ENCODE assay signal across 1 cellular context in genomic region chr11:81004576-81004975, GRCh38.
TF ChIP-seq lines count a peak whose summit lies in the region.

No MANE protein-coding gene starts in this region.

TF ChIP-seq in H1, 55 proteins besides CTCF, POLR2A, EP300 and RAD21:
- TF ChIP-seq BRCA1 (IDR thresholded peaks at IDR 0.05; ENCODE audit: low read depth, low read length): no peak
- no peak for TF ChIP-seq CHD2 (IDR thresholded peaks at IDR 0.05; ENCODE audit: low read length)
- no peak for TF ChIP-seq SUZ12 (IDR thresholded peaks at IDR 0.05; ENCODE audit: low read length)
- TF ChIP-seq TAF7 (optimal IDR thresholded peaks at IDR 0.05; ENCODE audit: borderline replicate concordance, low read depth, low read length): no peak
- TF ChIP-seq SP1 (IDR thresholded peaks at IDR 0.05; ENCODE audit: low read depth, low read length): no peak
- no peak for TF ChIP-seq KDM4A (IDR thresholded peaks at IDR 0.05; ENCODE audit: low read depth, low read length, severe bottlenecking)
- TF ChIP-seq E2F6 (IDR thresholded peaks at IDR 0.05): no peak
- TF ChIP-seq POU5F1 (IDR thresholded peaks at IDR 0.05; ENCODE audit: low read depth, low read length): no peak
- TF ChIP-seq CTBP2 (IDR thresholded peaks at IDR 0.05; ENCODE audit: borderline replicate concordance, insufficient read depth, insufficient read length, low read length): no peak
- TF ChIP-seq EGR1 (IDR thresholded peaks at IDR 0.05; ENCODE audit: borderline replicate concordance, low read depth, low read length): no peak
- no peak for TF ChIP-seq SIN3A (conservative IDR thresholded peaks at IDR 0.05 in 1 of 2, IDR thresholded peaks at IDR 0.05 in 1 of 2; ENCODE audit: low read depth in 1 of 2, low read length in 2 of 2)
- TF ChIP-seq BCL11A (IDR thresholded peaks at IDR 0.05; ENCODE audit: low read depth in 2 of 2, low read length in 2 of 2): no peak
- no peak for TF ChIP-seq SIX5 (IDR thresholded peaks at IDR 0.05; ENCODE audit: low read depth, low read length)
- TF ChIP-seq FOSL1 (IDR thresholded peaks at IDR 0.05; ENCODE audit: insufficient read depth, low read depth, low read length): no peak
- TF ChIP-seq NRF1 (IDR thresholded peaks at IDR 0.05; ENCODE audit: low read depth, low read length): no peak
- no peak for TF ChIP-seq RBBP5 (IDR thresholded peaks at IDR 0.05; ENCODE audit: borderline replicate concordance, low read depth, low read length)
- no peak for TF ChIP-seq KDM1A (IDR thresholded peaks at IDR 0.05; ENCODE audit: borderline replicate concordance, low read length)
- no peak for TF ChIP-seq SP2 (IDR thresholded peaks at IDR 0.05; ENCODE audit: low read length)
- TF ChIP-seq CBX5 (IDR thresholded peaks at IDR 0.05; ENCODE audit: low read depth, low read length): no peak
